In the genomic region with DNA sequence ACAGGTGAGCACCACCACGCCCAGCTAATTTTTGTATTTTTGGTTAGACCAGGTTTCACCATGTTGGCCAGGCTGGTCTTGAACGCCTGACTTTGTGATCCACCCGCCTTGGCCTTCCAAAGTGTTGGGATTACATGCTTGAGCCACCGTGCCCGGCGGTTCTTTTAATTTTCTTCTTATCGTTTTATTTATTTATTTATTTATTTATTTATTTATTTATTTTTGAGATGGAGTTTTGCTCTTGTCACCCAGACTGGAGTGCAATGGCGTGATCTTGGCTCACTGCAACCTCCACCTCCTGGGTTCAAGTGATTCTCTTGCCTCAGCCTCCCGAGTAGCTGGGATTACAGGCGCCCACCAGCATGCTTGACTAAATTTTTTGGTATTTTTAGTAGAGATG, we compare ENCODE assay signal across 2 cellular contexts. TPM values are rescaled to one million over a fixed set of nuclear protein-coding genes. Genes with fewer than 3 reads are reported as not detected.
DNase-seq lines count a peak whose midpoint lies in the region; ATAC-seq, FAIRE-seq and TF ChIP-seq lines count a peak whose summit lies in the region.
"Not testable (repeated sequence)": the region's sequence is repeated elsewhere in the genome, so short reads cannot be mapped to it uniquely, and the experiment has no call there.

No MANE protein-coding gene starts in this region.

- not testable (repeated sequence) for H3K27ac ChIP-seq in A549; HEK293 (ENCODE audit: extremely low read depth, low read depth, low read length)

- DNase-seq in A549 (ENCODE audit: low read depth in 1 of 2, low spot score in 1 of 2): not testable (repeated sequence)

- H3K36me3 ChIP-seq in HEK293 (ENCODE audit: control insufficient read depth in 2 of 2, insufficient read depth in 1 of 2, low read length in 2 of 2): not testable (repeated sequence)

- H3K9me3 ChIP-seq in A549; HEK293 (ENCODE audit: control insufficient read depth, insufficient read depth, low read depth, low read length): not testable (repeated sequence)

- not testable (repeated sequence) for H3K4me1 ChIP-seq in A549; HEK293 (ENCODE audit: control insufficient read depth, insufficient read depth, low read length)

- 95% methylated on average over 10 of the region's 10 CpGs for WGBS in A549 (ENCODE audit: missing lambda C conversion rate)

- TF ChIP-seq EP300 in A549 (IDR thresholded peaks at IDR 0.05): not testable (repeated sequence)

- not testable (repeated sequence) for H3K4me3 ChIP-seq in A549; HEK293 (ENCODE audit: low read depth, low read length)

- not testable (repeated sequence) for ATAC-seq in A549

- not testable (repeated sequence) for TF ChIP-seq POLR2A in A549 (IDR thresholded peaks at IDR 0.05; ENCODE audit: low read length)

- CTCF ChIA-PET in A549 (lab: Yijun Ruan, JAX) (interaction anchor here (2.3 kb wide), 1 partner anchor 35 kb away, joined by 9 read pairs; no protein-coding TSS in a partner anchor), HEK293 (lab: Yijun Ruan, JAX) (interaction anchor here (0.6 kb wide), 1 partner anchor 243 kb away, joined by 3 read pairs; no protein-coding TSS in a partner anchor)

- not testable (repeated sequence) for TF ChIP-seq RAD21 in A549 (conservative IDR thresholded peaks at IDR 0.05 in 1 of 2, IDR thresholded peaks at IDR 0.05 in 1 of 2)

- TF ChIP-seq CTCF in A549 (IDR thresholded peaks at IDR 0.05); HEK293 (tag by site-specific recombination; IDR thresholded peaks at IDR 0.05): not testable (repeated sequence)

- not testable (repeated sequence) for H3K4me2 ChIP-seq in A549

- POLR2A ChIA-PET in A549 (lab: Yijun Ruan, JAX): interaction anchor here (0.7 kb wide), 1 partner anchor 27 kb away, joined by 6 read pairs; no protein-coding TSS in a partner anchor
- POLR2A ChIA-PET in HEK293 (lab: Yijun Ruan, JAX): interaction anchor here (0.6 kb wide), 1 partner anchor 602 kb away, joined by 3 read pairs; no protein-coding TSS in a partner anchor

- FAIRE-seq in A549 (lab: Jason Lieb, UNC): not testable (repeated sequence)

TF ChIP-seq in A549, 52 proteins besides CTCF, POLR2A, EP300 and RAD21:
- TF ChIP-seq ZC3H11A (IDR thresholded peaks at IDR 0.05): peak; percentile 59

TF ChIP-seq in HEK293, 187 proteins besides CTCF, POLR2A, EP300 and RAD21 (continues in another document):
- TF ChIP-seq ZNF394 (tag by site-specific recombination; IDR thresholded peaks at IDR 0.05; ENCODE audit: borderline replicate concordance): peak; percentile 88
- TF ChIP-seq ZNF140 (tag by site-specific recombination; IDR thresholded peaks at IDR 0.05): peak; percentile 68; the same call in 1 of the 2 replicates
- peak; percentile 14; the same call in 1 of the 2 replicates for TF ChIP-seq ZNF341 (tag by site-specific recombination; IDR thresholded peaks at IDR 0.05; ENCODE audit: low read depth)
- 0 out of 2 replicates have a peak, but pooled peaks have one; percentile 18 for TF ChIP-seq ZNF266 (tag by site-specific recombination; IDR thresholded peaks at IDR 0.05; ENCODE audit: low read depth)
- TF ChIP-seq ZXDB (tag by site-specific recombination; IDR thresholded peaks at IDR 0.05): peak; percentile 31; the same call in 1 of the 2 replicates
- peak; percentile 44 for TF ChIP-seq ZNF555 (tag by site-specific recombination; conservative IDR thresholded peaks at IDR 0.05)
- TF ChIP-seq, protein P1, sequence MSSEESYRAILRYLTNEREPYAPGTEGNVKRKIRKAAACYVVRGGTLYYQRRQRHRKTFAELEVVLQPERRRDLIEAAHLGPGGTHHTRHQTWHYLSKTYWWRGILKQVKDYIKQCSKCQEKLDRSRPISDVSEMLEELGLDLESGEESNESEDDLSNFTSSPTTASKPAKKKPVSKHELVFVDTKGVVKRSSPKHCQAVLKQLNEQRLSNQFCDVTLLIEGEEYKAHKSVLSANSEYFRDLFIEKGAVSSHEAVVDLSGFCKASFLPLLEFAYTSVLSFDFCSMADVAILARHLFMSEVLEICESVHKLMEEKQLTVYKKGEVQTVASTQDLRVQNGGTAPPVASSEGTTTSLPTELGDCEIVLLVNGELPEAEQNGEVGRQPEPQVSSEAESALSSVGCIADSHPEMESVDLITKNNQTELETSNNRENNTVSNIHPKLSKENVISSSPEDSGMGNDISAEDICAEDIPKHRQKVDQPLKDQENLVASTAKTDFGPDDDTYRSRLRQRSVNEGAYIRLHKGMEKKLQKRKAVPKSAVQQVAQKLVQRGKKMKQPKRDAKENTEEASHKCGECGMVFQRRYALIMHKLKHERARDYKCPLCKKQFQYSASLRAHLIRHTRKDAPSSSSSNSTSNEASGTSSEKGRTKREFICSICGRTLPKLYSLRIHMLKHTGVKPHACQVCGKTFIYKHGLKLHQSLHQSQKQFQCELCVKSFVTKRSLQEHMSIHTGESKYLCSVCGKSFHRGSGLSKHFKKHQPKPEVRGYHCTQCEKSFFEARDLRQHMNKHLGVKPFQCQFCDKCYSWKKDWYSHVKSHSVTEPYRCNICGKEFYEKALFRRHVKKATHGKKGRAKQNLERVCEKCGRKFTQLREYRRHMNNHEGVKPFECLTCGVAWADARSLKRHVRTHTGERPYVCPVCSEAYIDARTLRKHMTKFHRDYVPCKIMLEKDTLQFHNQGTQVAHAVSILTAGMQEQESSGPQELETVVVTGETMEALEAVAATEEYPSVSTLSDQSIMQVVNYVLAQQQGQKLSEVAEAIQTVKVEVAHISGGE (tag by site-specific recombination; conservative IDR thresholded peaks at IDR 0.05; ENCODE audit: low read depth): 0 out of 2 replicates have a peak, but pooled peaks have one; percentile 15
- peak; percentile 43 for TF ChIP-seq ZNF654 (tag by site-specific recombination; IDR thresholded peaks at IDR 0.05; ENCODE audit: low read depth)
- TF ChIP-seq ZNF518A (tag by site-specific recombination; conservative IDR thresholded peaks at IDR 0.05; ENCODE audit: low read depth): peak; percentile 73

RNA-seq across cellular contexts. Expression of gene MTA3, which starts 59.6 kb away (rescaled TPM):
- polyA plus RNA-seq in A549 (2011; rRNA removed) (65.6 and 74.1 TPM in 2 replicates), A549 (2017; fragmentation: RNase III; extraction: RNeasy Plus Mini Kit Qiagen cat#74134 plus additional on column Dnase treatment) (45.3 to 52.7 TPM (median 49.3 TPM) in 3 replicates)
- 30.1 and 31.6 TPM in 2 replicates for polyA plus RNA-seq in A549 (2012; cell fraction: cytosol; rRNA removed)
- 16.1 and 42.3 TPM in 2 replicates for polyA plus RNA-seq in A549 (2012; cell fraction: nucleus; rRNA removed)
- 34.5 and 46.8 TPM in 2 replicates for polyA minus RNA-seq in A549 (2011; rRNA and poly(A)+ RNA removed)
